Comparison of ENCODE assay signal across 13 cellular contexts in the genomic region with DNA sequence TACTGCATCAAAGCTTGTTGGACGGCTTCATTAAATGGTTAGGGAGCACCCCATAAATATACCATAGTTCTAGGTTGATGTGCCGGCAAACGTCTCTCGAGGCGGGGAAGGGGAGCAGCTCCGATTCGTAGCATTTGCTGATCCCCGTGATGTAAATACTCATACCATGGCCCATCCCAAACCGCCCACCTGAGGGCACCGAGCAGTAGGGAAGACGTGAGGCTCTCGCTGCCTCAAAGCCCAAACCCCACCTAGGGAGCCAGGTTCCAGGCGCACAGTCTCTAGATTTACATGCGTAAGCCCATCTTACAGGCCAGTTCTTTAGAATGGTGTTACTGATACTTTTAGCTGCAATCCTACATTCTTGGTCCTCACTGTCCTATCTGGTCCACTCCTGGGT.
DNase-seq lines count a peak whose midpoint lies in the region; ATAC-seq and TF ChIP-seq lines count a peak whose summit lies in the region.
"Had no signal": no experiment of that assay in that cellular context is flagged by ENCODE, and none has a peak within 500 bp of the region (broad histone marks: within the 10 kb centered on the region; RNA-seq: fewer than 3 reads in every experiment).

No MANE protein-coding gene starts in this region.

- H2AK5ac ChIP-seq in H9 (ENCODE audit: insufficient read length, low read length): no peak overlapping the region

- no peaks in the 10 kb centered on the region for H3K79me1 ChIP-seq in H9 (ENCODE audit: insufficient read depth, low read depth, low read length, poor library complexity, severe bottlenecking)

- H3K4me3 ChIP-seq in iPS-20b (ENCODE audit: low read length) (peak overlapping the region; percentile 64), gastrocnemius medialis (no peak overlapping the region)
- H3K4me3 ChIP-seq: SJSA1 had no signal

- H4K5ac ChIP-seq in H9 (ENCODE audit: insufficient read length, low read depth, low read length): no peak overlapping the region

- no peak overlapping the region for H4K8ac ChIP-seq in H9 (replicated peaks; ENCODE audit: insufficient read length, low read depth, low read length)

- H3K4me1 Mint-ChIP-seq in H9 (peaks cover 53 to 55% of the 10 kb centered on the region in 2 experiments), WTC11 (peaks cover 60% of the 10 kb centered on the region)

- DNase-seq in H9: no peak
- DNase-seq in WTC11 (ENCODE audit: low spot score): peak; percentile 20
- no peak for DNase-seq in gastrocnemius medialis
- no peak for DNase-seq in HCEC 1CT
- DNase-seq: AML-193, Caco-2, Kasumi-1, NCI-H2029, PC-3 had no signal

- H3K4me1 ChIP-seq in H9 (ENCODE audit: insufficient read depth, low read length) (peaks cover 24% of the 10 kb centered on the region), iPS-20b (ENCODE audit: insufficient read depth, low read length) (peaks cover 32% of the 10 kb centered on the region; the same call in 1 of the 2 replicates), gastrocnemius medialis (peaks cover 50 to 55% of the 10 kb centered on the region in 2 donors)
- H3K4me1 ChIP-seq: SJSA1 had no signal

- no peak overlapping the region for H2AFZ ChIP-seq in H9 (ENCODE audit: low read length)

- no peak overlapping the region for H4K91ac ChIP-seq in H9 (ENCODE audit: insufficient read length, low read depth, low read length)

- no peak overlapping the region for H3T11ph ChIP-seq in H9 (ENCODE audit: low read length)

- no peak for TF ChIP-seq POLR2A in gastrocnemius medialis (IDR thresholded peaks at IDR 0.05)

- peaks cover 19% of the 10 kb centered on the region for H3K27me3 Mint-ChIP-seq in H9 (ENCODE audit: low read depth)
- H3K27me3 Mint-ChIP-seq in WTC11 (ENCODE audit: low read depth): peaks cover 5% of the 10 kb centered on the region

- POLR2A ChIA-PET in WTC11 (lab: Charles Lee): interaction anchor here (1.1 to 1.6 kb wide), 2 partner anchors 8 to 261 kb away, joined by 3 to 5 read pairs; partner anchors contain the start of gene TMEM218

- ATAC-seq in WTC11 (peak; percentile 9), gastrocnemius medialis (no peak), GM19351 (IDR thresholded peaks at IDR 0.05; ENCODE audit: unreplicated experiment) (no peak), GM18867 (IDR thresholded peaks at IDR 0.05; ENCODE audit: unreplicated experiment) (no peak)

- peaks cover 12% of the 10 kb centered on the region for H3K23me2 ChIP-seq in H9 (ENCODE audit: insufficient read length, low read depth, low read length, poor library complexity, severe bottlenecking)

- peak overlapping the region; percentile 65 for H2BK20ac ChIP-seq in H9 (ENCODE audit: low read depth, low read length, poor library complexity, severe bottlenecking)

- H3K9me3 ChIP-seq in H9 (ENCODE audit: control insufficient read depth, low read depth, low read length) (no peaks in the 10 kb centered on the region), iPS-20b (ENCODE audit: insufficient read depth, low read depth, low read length) (no peaks in the 10 kb centered on the region), gastrocnemius medialis (no peaks in the 10 kb centered on the region)
- H3K9me3 ChIP-seq: Caco-2, SJSA1 had no signal

- H3K27me3 ChIP-seq in H9 (ENCODE audit: insufficient read depth, low read length) (no peaks in the 10 kb centered on the region; the same call in 1 of the 2 replicates), iPS-20b (ENCODE audit: insufficient read depth, low read length) (peaks cover 8% of the 10 kb centered on the region; the same call in 1 of the 2 replicates), gastrocnemius medialis (no peaks in the 10 kb centered on the region)
- H3K27me3 ChIP-seq: SJSA1 had no signal

- no peak overlapping the region for H2BK12ac ChIP-seq in H9 (ENCODE audit: insufficient read length, low read depth, low read length)

- TF ChIP-seq CTCF in H9 (conservative IDR thresholded peaks at IDR 0.05) (no peak), WTC11 (IDR thresholded peaks at IDR 0.05) (no peak), gastrocnemius medialis (IDR thresholded peaks at IDR 0.05 in 4 of 5, conservative IDR thresholded peaks at IDR 0.05 in 1 of 5) (no peak)

- H3K9ac ChIP-seq in H9 (ENCODE audit: extremely low read depth, insufficient read length, low read length) (no peak overlapping the region), iPS-20b (ENCODE audit: low read depth, low read length) (peak overlapping the region; percentile 73; the same call in 1 of the 2 replicates)

- in situ Hi-C loops in gastrocnemius medialis (cut with MboI; ENCODE audit: low sequenced_read_pairs in 4 of 4): no loop called here

- WGBS in H9 (ENCODE audit: extremely low coverage, insufficient read length, low lambda C conversion rate): no CpG with 5 or more reads among the region's 14 CpGs

- H3K27ac ChIP-seq in H9 (ENCODE audit: insufficient read length, low read depth, low read length): peak overlapping the region; percentile 61
- H3K27ac ChIP-seq in iPS-20b (ENCODE audit: low read length): peak overlapping the region; percentile 81
- peak overlapping the region in 3 of 4 donors; percentile 78 to 93 (median 91) for H3K27ac ChIP-seq in gastrocnemius medialis
- H3K27ac ChIP-seq: SJSA1 had no signal

- H2BK5ac ChIP-seq in H9 (ENCODE audit: insufficient read length, low read length): no peak overlapping the region

- H3K36me3 ChIP-seq in iPS-20b (ENCODE audit: insufficient read depth, low read depth, low read length) (no peaks in the 10 kb centered on the region), gastrocnemius medialis (no peaks in the 10 kb centered on the region)
- H3K36me3 ChIP-seq: SJSA1 had no signal

- H3K14ac ChIP-seq in H9 (ENCODE audit: insufficient read depth, low read length): peak overlapping the region; percentile 18; the same call in 1 of the 2 replicates

- intact Hi-C loops in gastrocnemius medialis (cut with DNase I; ENCODE audit: low total_unique reads): loop anchor here (2.0 kb wide), 1 partner anchor 25 kb away; no protein-coding TSS in a partner anchor

- H3K79me2 ChIP-seq in H9 (ENCODE audit: insufficient read depth, low read length): no peaks in the 10 kb centered on the region

- no peaks in the 10 kb centered on the region for H3K9me3 Mint-ChIP-seq in H9
- H3K9me3 Mint-ChIP-seq in WTC11: no peaks in the 10 kb centered on the region

- CTCF ChIA-PET in WTC11 (lab: Charles Lee): interaction anchor here (0.8 to 6.3 kb wide), 21 partner anchors 8 to 309 kb away, joined by 3 to 43 read pairs (median 7); partner anchors contain the start of genes PKNOX2 and SLC37A2

- H2BK120ac ChIP-seq in H9 (ENCODE audit: low read depth, low read length, poor library complexity, severe bottlenecking): no peak overlapping the region

- H3K4me3 Mint-ChIP-seq in H9: peak overlapping the region; percentile 61 to 75
- peak overlapping the region; percentile 64 for H3K4me3 Mint-ChIP-seq in WTC11

- no peak overlapping the region for H3K56ac ChIP-seq in H9 (ENCODE audit: insufficient read length, low read depth, low read length)

- H3K27ac Mint-ChIP-seq in H9: peak overlapping the region; percentile 13 to 98 (median 94); a peak in 4 of 7 replicates
- H3K27ac Mint-ChIP-seq in WTC11: peak overlapping the region; percentile 97

- peaks cover 4% of the 10 kb centered on the region for H4K20me1 ChIP-seq in H9 (ENCODE audit: control insufficient read depth, insufficient read depth, insufficient read length)

- peak overlapping the region; percentile 14 for H3K18ac ChIP-seq in H9 (ENCODE audit: insufficient read length, low read depth, low read length)

- no peak overlapping the region for H2BK15ac ChIP-seq in H9 (ENCODE audit: low read depth, low read length)

- peak overlapping the region; percentile 53 for H3K4me2 ChIP-seq in H9 (ENCODE audit: insufficient read depth, insufficient read length, low read length)

- no peak overlapping the region for H3K4ac ChIP-seq in H9 (ENCODE audit: low read depth, low read length)

- H3K23ac ChIP-seq in H9 (ENCODE audit: insufficient read length, low read depth, low read length): no peak overlapping the region

- peaks cover 0 to 2% (median 0%) of the 10 kb centered on the region in 3 experiments; a peak in 1 of 7 replicates for H3K36me3 Mint-ChIP-seq in H9 (ENCODE audit: insufficient read depth in 1 of 3, low read depth in 3 of 3)
- no peaks in the 10 kb centered on the region for H3K36me3 Mint-ChIP-seq in WTC11

TF ChIP-seq in WTC11, 78 proteins besides CTCF, POLR2A, EP300 and RAD21:
- no peak for TF ChIP-seq ETV6 (CRISPR knock-in tag; IDR thresholded peaks at IDR 0.05)
